Comparison of ENCODE assay signal across 8 cellular contexts in the genomic region with DNA sequence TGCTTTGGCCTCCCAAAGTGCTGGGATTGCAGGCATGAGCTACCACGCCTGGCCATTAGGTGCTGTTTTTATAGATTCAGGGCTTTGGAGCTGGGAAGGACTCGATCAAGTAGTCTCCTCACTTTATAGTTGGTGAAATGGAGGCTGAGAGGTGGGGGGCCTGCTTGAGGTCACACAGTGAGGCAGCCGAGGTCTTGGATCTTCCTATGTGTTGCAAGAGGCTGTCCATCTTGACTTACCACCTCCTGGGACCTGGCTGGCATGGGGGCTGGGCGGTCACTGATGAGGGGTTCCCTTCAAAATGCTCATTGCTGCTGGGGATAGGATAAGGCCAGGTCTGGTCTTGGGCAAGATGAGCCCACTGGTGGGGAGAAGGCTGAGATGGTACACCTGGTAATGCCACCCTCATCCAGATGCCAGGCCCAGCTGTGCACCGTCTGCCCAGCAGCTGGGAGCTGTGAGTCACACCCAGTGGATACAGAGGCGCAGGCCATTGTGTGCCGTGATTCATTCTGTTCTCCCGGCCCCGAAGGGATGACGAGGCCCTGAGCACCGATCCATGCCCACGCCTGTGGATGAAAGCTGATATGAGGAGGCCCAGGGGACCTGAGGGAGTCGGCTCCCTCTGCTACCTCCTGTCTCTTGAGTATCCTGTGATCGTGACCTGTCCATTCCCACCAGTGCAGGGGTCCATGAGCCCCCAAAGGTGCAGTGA. TPM values are rescaled to one million over a fixed set of nuclear protein-coding genes. Genes with fewer than 3 reads are reported as not detected.
A peak's percentile ranks its signal among the peaks of the same experiment; 100 is the strongest.
DNase-seq lines count a peak whose midpoint lies in the region; ATAC-seq and TF ChIP-seq lines count a peak whose summit lies in the region.

No MANE protein-coding gene starts in this region.

- no peaks in the 10 kb centered on the region for H3K9me3 Mint-ChIP-seq in CD8-positive, alpha-beta memory T cell

- H3K4me3 ChIP-seq in WI38 (ENCODE audit: low read depth, low read length) (peak overlapping the region; percentile 33), gastrocnemius medialis (no peak overlapping the region)
- no peak overlapping the region for H3K4me3 ChIP-seq in CD8-positive, alpha-beta memory T cell (ENCODE audit: low read length)

- H3K36me3 ChIP-seq in gastrocnemius medialis = no peaks in the 10 kb centered on the region
- H3K36me3 ChIP-seq in CD8-positive, alpha-beta memory T cell (ENCODE audit: insufficient read depth, low read length) = no peaks in the 10 kb centered on the region

- in situ Hi-C loops in gastrocnemius medialis (cut with MboI; ENCODE audit: low sequenced_read_pairs in 4 of 4) = no loop called here

- TF ChIP-seq CTCF in WI38 (IDR thresholded peaks at IDR 0.05; ENCODE audit: low read depth, low read length) (no peak), gastrocnemius medialis (IDR thresholded peaks at IDR 0.05 in 4 of 5, conservative IDR thresholded peaks at IDR 0.05 in 1 of 5) (no peak)

- H3K27ac ChIP-seq in gastrocnemius medialis = peak overlapping the region; percentile 67 to 90 (median 89)
- H3K27ac ChIP-seq in CD8-positive, alpha-beta memory T cell (ENCODE audit: low read depth, low read length) = no peak overlapping the region

- POLR2A ChIA-PET in CD8-positive, alpha-beta memory T cell (lab: Charles Lee) = no interaction called here

- H3K9me3 ChIP-seq in gastrocnemius medialis = no peaks in the 10 kb centered on the region
- H3K9me3 ChIP-seq in CD8-positive, alpha-beta memory T cell (ENCODE audit: low read length) = no peaks in the 10 kb centered on the region

- DNase-seq in ELF-1 (ENCODE audit: low read depth, low spot score) = peak; percentile 67
- DNase-seq in left cardiac atrium = peak; percentile 84
- peak; percentile 70 to 84 for DNase-seq in gastrocnemius medialis
- DNase-seq in CD8-positive, alpha-beta memory T cell = no peak
- DNase-seq in NCI-H146 treated with DMSO at 0.1 percent for 48 hours (lab: John Stamatoyannopoulos, UW; ENCODE audit: unreplicated experiment) = no peak
- no peak for DNase-seq in NOMO-1 (lab: John Stamatoyannopoulos, UW; ENCODE audit: unreplicated experiment in 2 of 2)

- peaks cover 62 to 65% of the 10 kb centered on the region in 2 donors for H3K4me1 ChIP-seq in gastrocnemius medialis
- no peaks in the 10 kb centered on the region for H3K4me1 ChIP-seq in CD8-positive, alpha-beta memory T cell (ENCODE audit: insufficient read depth, low read length)

- H3K4me1 Mint-ChIP-seq in CD8-positive, alpha-beta memory T cell = no peaks in the 10 kb centered on the region

- no peak for TF ChIP-seq POLR2A in gastrocnemius medialis (IDR thresholded peaks at IDR 0.05)

- H3K4me3 Mint-ChIP-seq in CD8-positive, alpha-beta memory T cell = no peak overlapping the region

- no peaks in the 10 kb centered on the region for H3K27me3 ChIP-seq in gastrocnemius medialis
- H3K27me3 ChIP-seq in CD8-positive, alpha-beta memory T cell (ENCODE audit: insufficient read depth, low read length, poor library complexity, severe bottlenecking) = no peaks in the 10 kb centered on the region

- peak; percentile 42 to 92 for ATAC-seq in left cardiac atrium
- ATAC-seq in gastrocnemius medialis = peak; percentile 77 to 87
- no peak for ATAC-seq in HG02610 (IDR thresholded peaks at IDR 0.05; ENCODE audit: unreplicated experiment)

- H3K27me3 Mint-ChIP-seq in CD8-positive, alpha-beta memory T cell = no peaks in the 10 kb centered on the region

- CTCF ChIA-PET in CD8-positive, alpha-beta memory T cell (lab: Charles Lee) = interaction anchor here (1.0 kb wide), 1 partner anchor 248 kb away, joined by 3 read pairs; no protein-coding TSS in a partner anchor

- intact Hi-C loops in left cardiac atrium (cut with DNase I) (no loop called here), gastrocnemius medialis (cut with DNase I; ENCODE audit: low total_unique reads) (no loop called here)

- H3K27ac Mint-ChIP-seq in CD8-positive, alpha-beta memory T cell = peak overlapping the region in 1 of 8 donors; percentile 55

- H3K36me3 Mint-ChIP-seq in CD8-positive, alpha-beta memory T cell = no peaks in the 10 kb centered on the region

RNA-seq across cellular contexts. Expression of a gene that starts 10.5 kb away (rescaled TPM):
- 10 to 100 TPM; 59.3 to 71.2 TPM for total RNA-seq in left cardiac atrium
- 10 to 100 TPM; 36.1 to 70.5 (median 50.5) TPM for total RNA-seq in gastrocnemius medialis
- 1 to 10 TPM; 1.9 to 2.8 TPM for total RNA-seq in CD8-positive, alpha-beta memory T cell
- 0.13 TPM for polyA plus RNA-seq in CD8-positive, alpha-beta memory T cell

RNA-seq across cellular contexts. Expression of a gene that starts 47.9 kb away (rescaled TPM):
- total RNA-seq in left cardiac atrium = 1,000 to 10,000 TPM; 1,239 to 1,275 TPM
- total RNA-seq in gastrocnemius medialis = 1,000 to 10,000 TPM; 1,865 to 2,215 (median 2,024) TPM
- 1,000 to 10,000 TPM; 2,924 to 3,007 TPM for total RNA-seq in CD8-positive, alpha-beta memory T cell
- polyA plus RNA-seq in CD8-positive, alpha-beta memory T cell = 6,416 TPM

Comparison
In these comparisons a context has a peak if more than half of its experiments do, and no peak if none do; other contexts are left out.
1. DNase-seq: peak in ELF-1 (single experiment), left cardiac atrium (single experiment) and gastrocnemius medialis (2 of 2); none in CD8-positive, alpha-beta memory T cell (0 of 5), NCI-H146 treated with DMSO at 0.1 percent for 48 hours (single experiment) and NOMO-1 (0 of 2).
2. RNA of a gene that starts 10.5 kb away (total RNA-seq): 59.3 to 71.2 TPM in left cardiac atrium and 36.1 to 70.5 TPM in gastrocnemius medialis; 1.9 to 2.8 TPM in CD8-positive, alpha-beta memory T cell; every median in the first group is over 4 times any median in the second.